8 cellular contexts compared by ENCODE assay signal in the genomic region with DNA sequence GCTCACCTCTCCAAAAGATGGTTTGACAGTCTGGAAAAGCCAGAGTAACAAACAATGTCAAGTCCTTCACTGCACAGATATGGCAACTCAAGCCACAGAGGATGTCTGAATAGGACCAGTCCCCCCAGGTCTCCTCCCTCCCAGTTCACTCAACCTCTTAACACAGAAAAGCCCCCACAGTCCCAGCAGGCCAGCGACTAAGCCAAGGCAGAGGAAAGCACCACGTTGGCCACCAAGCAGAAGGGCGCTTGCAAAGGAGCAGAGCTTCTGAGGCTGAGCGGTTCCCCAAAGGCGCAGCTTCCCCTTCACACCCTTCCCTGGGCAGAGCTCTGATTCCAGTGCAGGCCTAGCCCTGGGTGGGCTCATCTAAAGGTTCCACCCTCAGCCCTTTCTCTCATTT.
DNase-seq lines count a peak whose midpoint lies in the region; ATAC-seq and TF ChIP-seq lines count a peak whose summit lies in the region.

No MANE protein-coding gene starts in this region.

- H3K4me3 ChIP-seq in Panc1 (ENCODE audit: low read depth in 2 of 2, low read length in 2 of 2) = peak overlapping the region; percentile 56 to 82

- peak overlapping the region; percentile 78 for H3K27ac ChIP-seq in Panc1 (ENCODE audit: low read length)

- H3K4me1 ChIP-seq in Panc1 (ENCODE audit: control insufficient read depth, insufficient read depth, low read length) = peaks cover 21% of the 10 kb centered on the region

- H3K4me3 Mint-ChIP-seq in activated CD4-positive, alpha-beta T cell treated with anti-CD3 and anti-CD28 coated beads for 36 hours = peak overlapping the region; percentile 76
- H3K4me3 Mint-ChIP-seq in brain = peak overlapping the region; percentile 86 to 93 (median 92)

- CTCF ChIA-PET in activated CD4-positive, alpha-beta T cell treated with anti-CD3 and anti-CD28 coated beads for 36 hours (lab: Charles Lee) = interaction anchor here (0.6 to 1.5 kb wide), 9 partner anchors 20 to 630 kb away, joined by 3 to 6 read pairs (median 4); no protein-coding TSS in a partner anchor
- CTCF ChIA-PET in Panc1 (lab: Charles Lee) = interaction anchor here (0.8 to 1.0 kb wide), 2 partner anchors 137 to 216 kb away, joined by 3 to 5 read pairs; no protein-coding TSS in a partner anchor

- no peaks in the 10 kb centered on the region for H3K36me3 Mint-ChIP-seq in activated CD4-positive, alpha-beta T cell treated with anti-CD3 and anti-CD28 coated beads for 36 hours (ENCODE audit: low read depth)
- peaks cover 5% of the 10 kb centered on the region for H3K36me3 Mint-ChIP-seq in brain

- H3K9me3 Mint-ChIP-seq in activated CD4-positive, alpha-beta T cell treated with anti-CD3 and anti-CD28 coated beads for 36 hours (ENCODE audit: low read depth) = no peaks in the 10 kb centered on the region
- no peaks in the 10 kb centered on the region for H3K9me3 Mint-ChIP-seq in brain

- H3K27me3 ChIP-seq in Panc1 (ENCODE audit: control insufficient read depth, insufficient read depth, low read length) = no peaks in the 10 kb centered on the region

- intact Hi-C loops in activated CD4-positive, alpha-beta T cell treated with anti-CD3 and anti-CD28 coated beads for 36 hours (cut with DNase I, micrococcal nuclease) = loop anchor here (2.0 to 5.0 kb wide), 3 partner anchors 61 to 550 kb away; a partner anchor contains a TSS
- intact Hi-C loops in Panc1 (cut with micrococcal nuclease; ENCODE audit: unreplicated experiment) = no loop called here

- peaks cover 30% of the 10 kb centered on the region for H3K4me1 Mint-ChIP-seq in activated CD4-positive, alpha-beta T cell treated with anti-CD3 and anti-CD28 coated beads for 36 hours
- H3K4me1 Mint-ChIP-seq in brain = peaks cover 55% of the 10 kb centered on the region

- ATAC-seq in activated CD4-positive, alpha-beta T cell treated with anti-CD3 and anti-CD28 coated beads for 36 hours = peak; percentile 50
- ATAC-seq in HG02870 (IDR thresholded peaks at IDR 0.05; ENCODE audit: unreplicated experiment) (peak; percentile 34), Panc1 (peak; percentile 71)

- H3K27me3 Mint-ChIP-seq in activated CD4-positive, alpha-beta T cell treated with anti-CD3 and anti-CD28 coated beads for 36 hours = no peaks in the 10 kb centered on the region
- H3K27me3 Mint-ChIP-seq in brain = no peaks in the 10 kb centered on the region

- no peaks in the 10 kb centered on the region for H3K36me3 ChIP-seq in Panc1 (ENCODE audit: control insufficient read depth, insufficient read depth, low read length)

- TF ChIP-seq CTCF in Panc1 (IDR thresholded peaks at IDR 0.05) = no peak
- TF ChIP-seq CTCF in brain (conservative IDR thresholded peaks at IDR 0.05) = no peak

- no peaks in the 10 kb centered on the region for H3K9me3 ChIP-seq in Panc1 (ENCODE audit: control insufficient read depth, insufficient read depth, low read depth, low read length)

- H3K27ac Mint-ChIP-seq in activated CD4-positive, alpha-beta T cell treated with anti-CD3 and anti-CD28 coated beads for 36 hours = peak overlapping the region; percentile 11
- H3K27ac Mint-ChIP-seq in brain = peak overlapping the region; percentile 73 to 97 (median 94)

- no TSS peak for BruUV-seq in Panc1 (replicated peaks; lab: Mats Ljungman, UMichigan)

- POLR2A ChIA-PET in activated CD4-positive, alpha-beta T cell treated with anti-CD3 and anti-CD28 coated beads for 36 hours (lab: Charles Lee) = interaction anchor here (1.1 kb wide), 1 partner anchor 19 kb away, joined by 3 read pairs; no protein-coding TSS in a partner anchor
- POLR2A ChIA-PET in Panc1 (lab: Charles Lee) = no interaction called here

- peak; percentile 41 for DNase-seq in activated CD4-positive, alpha-beta T cell treated with anti-CD3 and anti-CD28 coated beads for 36 hours
- DNase-seq in activated CD4-positive, alpha-beta T cell treated with anti-CD3 and anti-CD28 coated beads for 1 hour = no peak
- no peak for DNase-seq in Panc1 (ENCODE audit: low read depth, low spot score)
- DNase-seq in islet precursor cell = peak; percentile 59
- peak; percentile 2 for DNase-seq in stimulated activated CD8-positive, alpha-beta memory T cell treated with anti-CD3 and anti-CD28 coated beads, Interleukin-12 subunit alpha, Interleukin-12 subunit beta, amount 100 ng/mL, for 1 hour (ENCODE audit: low read depth)
- DNase-seq in NCI-H2081 treated with DMSO at 0.1 percent for 48 hours (lab: John Stamatoyannopoulos, UW) = no peak

- in situ Hi-C loops in Panc1 (cut with HindIII; ENCODE audit: low pct_unique_long_range_greater_than_20kb, low sequenced_read_pairs) = no loop called here

Comparison
In these comparisons a context has a peak if more than half of its experiments do, and no peak if none do; other contexts are left out.
1. DNase-seq: peak in activated CD4-positive, alpha-beta T cell treated with anti-CD3 and anti-CD28 coated beads for 36 hours (single experiment), islet precursor cell (single experiment) and stimulated activated CD8-positive, alpha-beta memory T cell treated with anti-CD3 and anti-CD28 coated beads, Interleukin-12 subunit alpha, Interleukin-12 subunit beta, amount 100 ng/mL, for 1 hour (single experiment); none in activated CD4-positive, alpha-beta T cell treated with anti-CD3 and anti-CD28 coated beads for 1 hour (single experiment), Panc1 (single experiment) and NCI-H2081 treated with DMSO at 0.1 percent for 48 hours (single experiment).
2. Peak in every context shown above with its lines, with median percentiles within 50 percentile points of each other: ATAC-seq.